18 cellular contexts compared by ENCODE assay signal in genomic region chr12:57250956-57251355, GRCh38. TPM values are rescaled to one million over a fixed set of nuclear protein-coding genes. Genes with fewer than 3 reads are reported as not detected.
"Had no signal": no experiment of that assay in that cellular context is flagged by ENCODE, and none has a peak within 500 bp of the region (broad histone marks: within the 10 kb centered on the region; RNA-seq: fewer than 3 reads in every experiment).

Gene STAC3 (minus strand): TSS chr12:57251187. CDS start chr12:57249636, 1,551 bp downstream.

- H3K27ac ChIP-seq: heart left ventricle had no signal

- ATAC-seq: activated CD4-positive, CD25-positive, alpha-beta regulatory T cell treated with anti-CD3 and anti-CD28 coated beads, Interleukin-2, amount 50 U/mL, for 24 hours; heart left ventricle; left cardiac atrium; naive thymus-derived CD4-positive, alpha-beta T cell; right cardiac atrium; stimulated activated naive CD8-positive, alpha-beta T cell treated with anti-CD3 and anti-CD28 coated beads, Interleukin-15, amount 100 ng/mL, for 72 hours had no signal

- H3K9ac ChIP-seq: SK-N-SH had no signal

- DNase-seq: activated CD4-positive, alpha-beta T cell treated with anti-CD3 and anti-CD28 coated beads, Interleukin-2, amount 50 U/mL, for 4 hours; activated naive CD4-positive, alpha-beta T cell treated with anti-CD3 and anti-CD28 coated beads, Interleukin-2, amount 50 U/mL, for 16 hours; activated T-cell treated with anti-CD3 and anti-CD28 coated beads, Interleukin-2, amount 50 U/mL, for 1 hour; central memory CD4-positive, alpha-beta T cell; effector CD8-positive, alpha-beta T cell; foreskin melanocyte; heart left ventricle; left cardiac atrium; naive thymus-derived CD4-positive, alpha-beta T cell; nucleus accumbens; right cardiac atrium; SK-N-SH; stimulated activated CD4-positive, alpha-beta T cell treated with anti-CD3 and anti-CD28 coated beads, Interleukin-1b, Interleukin-23, amount 100 ng/mL, for 48 hours; stimulated activated naive CD8-positive, alpha-beta T cell treated with anti-CD3 and anti-CD28 coated beads, Interleukin-15, amount 100 ng/mL, for 72 hours; T-helper 1 cell; T1000 had no signal

- H3K4me1 ChIP-seq: heart left ventricle had no signal

- H3K9me3 ChIP-seq: heart left ventricle, SK-N-SH had no signal

- H3K27me3 ChIP-seq: heart left ventricle had no signal

- H3K4me3 ChIP-seq: heart left ventricle, lung had no signal

RNA-seq across cellular contexts. Expression of gene STAC3, which starts in this region (rescaled TPM):
- polyA plus RNA-seq: naive thymus-derived CD4-positive, alpha-beta T cell had no signal
